Comparison of ENCODE assay signal across 1 cellular context in genomic region chr5:168600409-168600808, GRCh38.
A peak's percentile ranks its signal among the peaks of the same experiment; 100 is the strongest.
TF ChIP-seq lines count a peak whose summit lies in the region.

No MANE protein-coding gene starts in this region.

TF ChIP-seq in HepG2, 621 proteins besides CTCF, POLR2A, EP300 and RAD21 (continued from another document and continues in another):
- TF ChIP-seq HOMEZ (CRISPR knock-in tag; IDR thresholded peaks at IDR 0.05; ENCODE audit: low read depth) (peak; percentile 63; the same call in 1 of the 2 replicates), PREB (CRISPR knock-in tag; IDR thresholded peaks at IDR 0.05) (no peak), PLSCR1 (CRISPR knock-in tag; IDR thresholded peaks at IDR 0.05; ENCODE audit: borderline replicate concordance) (no peak), KMT2A (CRISPR knock-in tag; IDR thresholded peaks at IDR 0.05) (no peak), REST (IDR thresholded peaks at IDR 0.05; ENCODE audit: borderline replicate concordance in 1 of 2, low read depth in 1 of 2, low read length in 2 of 2) (no peak), REL (CRISPR knock-in tag; conservative IDR thresholded peaks at IDR 0.05) (no peak), MED1 (CRISPR knock-in tag; IDR thresholded peaks at IDR 0.05) (peak; percentile 82; the same call in 1 of the 2 replicates), SMAD9 (CRISPR knock-in tag; IDR thresholded peaks at IDR 0.05) (no peak), GMEB1 (CRISPR knock-in tag; IDR thresholded peaks at IDR 0.05; ENCODE audit: borderline replicate concordance) (no peak), PHF21A (CRISPR knock-in tag; IDR thresholded peaks at IDR 0.05) (peak; percentile 90), BCL6 (CRISPR knock-in tag; IDR thresholded peaks at IDR 0.05) (peak; percentile 64), FOXA3 (CRISPR knock-in tag; IDR thresholded peaks at IDR 0.05) (peak; percentile 60; the same call in 1 of the 2 replicates), ZNF225 (CRISPR knock-in tag; IDR thresholded peaks at IDR 0.05) (no peak), IRX3 (CRISPR knock-in tag; IDR thresholded peaks at IDR 0.05; ENCODE audit: borderline replicate concordance, low read depth) (no peak), SETDB1 (CRISPR knock-in tag; IDR thresholded peaks at IDR 0.05; ENCODE audit: borderline replicate concordance) (no peak), ZNF784 (CRISPR knock-in tag; IDR thresholded peaks at IDR 0.05; ENCODE audit: borderline replicate concordance) (no peak), POGZ (CRISPR knock-in tag; IDR thresholded peaks at IDR 0.05) (peak; percentile 76), MLLT10 (CRISPR knock-in tag; IDR thresholded peaks at IDR 0.05) (no peak), ZNF766 (CRISPR knock-in tag; IDR thresholded peaks at IDR 0.05; ENCODE audit: borderline replicate concordance) (no peak), CHD4 (IDR thresholded peaks at IDR 0.05; ENCODE audit: borderline replicate concordance, low read length) (no peak), ZBTB46 (CRISPR knock-in tag; IDR thresholded peaks at IDR 0.05; ENCODE audit: borderline replicate concordance) (no peak), PTBP1 (IDR thresholded peaks at IDR 0.05; ENCODE audit: low read depth, low read length, poor library complexity, severe bottlenecking) (no peak), ZNF607 (CRISPR knock-in tag; IDR thresholded peaks at IDR 0.05; ENCODE audit: borderline replicate concordance) (no peak), PHB2 (IDR thresholded peaks at IDR 0.05; ENCODE audit: partially characterized antibody) (no peak), ZNF609 (CRISPR knock-in tag; IDR thresholded peaks at IDR 0.05; ENCODE audit: borderline replicate concordance) (peak; percentile 16; the same call in 1 of the 2 replicates), NFIC (IDR thresholded peaks at IDR 0.05; ENCODE audit: low read length) (peak; percentile 37; the same call in 1 of the 2 replicates), MAFF (IDR thresholded peaks at IDR 0.05; ENCODE audit: low read depth, low read length) (no peak), WIZ (CRISPR knock-in tag; IDR thresholded peaks at IDR 0.05) (no peak), CBX1 (IDR thresholded peaks at IDR 0.05; ENCODE audit: low read depth) (no peak), SAP130 (CRISPR knock-in tag; IDR thresholded peaks at IDR 0.05; ENCODE audit: low read depth) (peak; percentile 66), ZBTB37 (CRISPR knock-in tag; IDR thresholded peaks at IDR 0.05) (peak; percentile 65; the same call in 1 of the 2 replicates), RFXANK (CRISPR knock-in tag; IDR thresholded peaks at IDR 0.05) (no peak), ZFP36L1 (CRISPR knock-in tag; IDR thresholded peaks at IDR 0.05) (no peak), ASH2L (IDR thresholded peaks at IDR 0.05; ENCODE audit: insufficient read length, low read depth, low read length) (no peak), HCFC1 (IDR thresholded peaks at IDR 0.05; ENCODE audit: low read depth, low read length) (no peak), GFI1 (CRISPR knock-in tag; IDR thresholded peaks at IDR 0.05; ENCODE audit: borderline replicate concordance) (no peak), ZNF670 (CRISPR knock-in tag; IDR thresholded peaks at IDR 0.05; ENCODE audit: borderline replicate concordance) (no peak), MZF1 (CRISPR knock-in tag; IDR thresholded peaks at IDR 0.05; ENCODE audit: borderline replicate concordance) (no peak), TRIM22 (IDR thresholded peaks at IDR 0.05) (no peak), ZNF746 (CRISPR knock-in tag; IDR thresholded peaks at IDR 0.05) (no peak)
